6 cellular contexts compared by ENCODE assay signal in the genomic region with DNA sequence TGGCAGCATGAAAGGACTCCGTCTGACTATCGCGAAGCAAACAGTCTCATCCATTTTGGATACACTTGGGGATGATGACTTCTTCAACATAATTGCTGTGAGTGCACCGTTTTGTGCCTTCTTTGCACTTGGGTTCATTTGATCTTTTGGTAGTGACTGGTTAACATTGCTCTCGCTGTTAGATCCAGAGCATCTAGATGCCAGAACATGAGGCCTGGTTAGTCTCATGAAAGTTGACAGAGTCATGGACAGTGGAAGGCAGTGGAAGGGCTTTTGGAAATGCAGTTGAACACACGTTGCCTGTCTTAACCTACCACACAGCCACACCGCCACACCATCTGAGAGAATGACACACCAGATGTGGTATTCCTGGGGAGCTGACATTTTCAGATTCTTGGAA.
"Had no signal": no experiment of that assay in that cellular context is flagged by ENCODE, and none has a peak within 500 bp of the region (broad histone marks: within the 10 kb centered on the region; RNA-seq: fewer than 3 reads in every experiment).

No MANE protein-coding gene starts in this region.

- ATAC-seq: HepG2, K562 had no signal

- H3K27ac ChIP-seq: HL-60 had no signal

- DNase-seq: IMR-90, KBM-7 had no signal

- FAIRE-seq: HepG2, HTR-8/SVneo, K562 had no signal

- H3K4me3 ChIP-seq: K562 had no signal
